In genomic region chr13:46121033-46121432, GRCh38 we compare ENCODE assay signal across 20 cellular contexts. TPM values are rescaled to one million over a fixed set of nuclear protein-coding genes. Genes with fewer than 3 reads are reported as not detected.
A peak's percentile ranks its signal among the peaks of the same experiment; 100 is the strongest.
DNase-seq lines count a peak whose midpoint lies in the region; ATAC-seq, FAIRE-seq and TF ChIP-seq lines count a peak whose summit lies in the region.
"Had no signal": no experiment of that assay in that cellular context is flagged by ENCODE, and none has a peak within 500 bp of the region (broad histone marks: within the 10 kb centered on the region; RNA-seq: fewer than 3 reads in every experiment).

No MANE protein-coding gene starts in this region.

- no peaks in the 10 kb centered on the region for H3K79me2 ChIP-seq in keratinocyte (ENCODE audit: control insufficient read depth, insufficient read depth, low read length)

- WGBS in ovary, 3 donors = 42 to 64% (median 49%) methylated on average over 2 of the region's 2 CpGs

- no peaks in the 10 kb centered on the region for H3K9me1 ChIP-seq in keratinocyte (ENCODE audit: control insufficient read depth, extremely low read depth, insufficient read depth, low read length)

- no peaks in the 10 kb centered on the region for H3K36me3 ChIP-seq in keratinocyte (ENCODE audit: control insufficient read depth in 2 of 2, extremely low read depth in 1 of 2, insufficient read depth in 2 of 2, low read length in 2 of 2)
- H3K36me3 ChIP-seq in ovary = no peaks in the 10 kb centered on the region
- H3K36me3 ChIP-seq: BE2C, MG63 had no signal

- H3K9me3 ChIP-seq in keratinocyte (ENCODE audit: control insufficient read depth, low read depth, low read length) (no peaks in the 10 kb centered on the region), ovary (no peaks in the 10 kb centered on the region)
- H3K9me3 ChIP-seq: BE2C, MG63 had no signal

- no peak overlapping the region for H3K9ac ChIP-seq in keratinocyte (ENCODE audit: control insufficient read depth, extremely low read depth, insufficient read depth, low read length)

- no peaks in the 10 kb centered on the region for H4K20me1 ChIP-seq in keratinocyte (ENCODE audit: control insufficient read depth, extremely low read depth, insufficient read depth, low read length)

- no peak for TF ChIP-seq POLR2A in ovary (IDR thresholded peaks at IDR 0.05)

- peak overlapping the region; percentile 29 for H3K4me2 ChIP-seq in keratinocyte (ENCODE audit: control insufficient read depth, extremely low read depth, insufficient read depth, low read depth, low read length)

- no peak overlapping the region for H3K4me3 ChIP-seq in keratinocyte (ENCODE audit: control insufficient read depth in 2 of 3, extremely low read depth in 1 of 3, insufficient read depth in 2 of 3, low read depth in 1 of 3, low read length in 3 of 3)
- H3K4me3 ChIP-seq in ovary = no peak overlapping the region
- H3K4me3 ChIP-seq: MG63, PC-9 had no signal

- peak; percentile 47 for ATAC-seq in Right ventricle myocardium superior (ENCODE audit: poor library complexity)
- no peak for ATAC-seq in left cardiac atrium
- no peak for ATAC-seq in HG03457 (IDR thresholded peaks at IDR 0.05; ENCODE audit: unreplicated experiment)
- ATAC-seq in GM19035 (IDR thresholded peaks at IDR 0.05; ENCODE audit: unreplicated experiment) = no peak

- peak; percentile 99 for FAIRE-seq in keratinocyte (lab: Jason Lieb, UNC)

- H2AFZ ChIP-seq in keratinocyte (ENCODE audit: control insufficient read depth, low read length) = no peak overlapping the region
- H2AFZ ChIP-seq: PC-9 had no signal

- DNase-seq in Right ventricle myocardium superior = no peak
- no peak for DNase-seq in left cardiac atrium
- DNase-seq in keratinocyte (ENCODE audit: low read depth, low spot score) = peak; percentile 33
- DNase-seq in ovary = no peak
- DNase-seq: BE2C; CD8-positive, alpha-beta memory T cell; DMS 273 treated with DMSO at 0.1 percent for 48 hours; EL; KG1; MG63; NCI-H1092 treated with DMSO at 0.1 percent for 48 hours; NCI-H1694; NCI-H2107; NCI-H69; PC-9 had no signal

- peak overlapping the region; percentile 75 for H3K27ac ChIP-seq in angular gyrus (ENCODE audit: low read depth, low read length)
- peak overlapping the region; percentile 53 for H3K27ac ChIP-seq in keratinocyte (ENCODE audit: control insufficient read depth, insufficient read depth, low read length)
- no peak overlapping the region for H3K27ac ChIP-seq in ovary
- H3K27ac ChIP-seq: PC-9 had no signal

- no peak for TF ChIP-seq EP300 in ovary (IDR thresholded peaks at IDR 0.05)

- TF ChIP-seq CTCF in keratinocyte (optimal IDR thresholded peaks at IDR 0.05 in 1 of 3, IDR thresholded peaks at IDR 0.05 in 1 of 3, conservative IDR thresholded peaks at IDR 0.05 in 1 of 3; ENCODE audit: extremely low read depth in 1 of 3, insufficient read depth in 2 of 3, low read length in 3 of 3) (no peak), ovary (IDR thresholded peaks at IDR 0.05) (no peak)

- H3K27me3 ChIP-seq in keratinocyte (ENCODE audit: control insufficient read depth, extremely low read depth, insufficient read depth, low read length) (no peaks in the 10 kb centered on the region), ovary (no peaks in the 10 kb centered on the region)
- H3K27me3 ChIP-seq: BE2C had no signal

- peaks cover 33% of the 10 kb centered on the region for H3K4me1 ChIP-seq in keratinocyte (ENCODE audit: control insufficient read depth, extremely low read depth, insufficient read depth, low read length)
- no peaks in the 10 kb centered on the region for H3K4me1 ChIP-seq in ovary (ENCODE audit: insufficient read depth)
- H3K4me1 ChIP-seq: BE2C had no signal

- dilution Hi-C loops in keratinocyte (cut with MboI; ENCODE audit: extremely low pct_ligation_motif_present, low sequenced_read_pairs) = no loop called here

- intact Hi-C loops in Right ventricle myocardium superior (cut with DNase I) (no loop called here), left cardiac atrium (cut with DNase I) (loop anchor here in 1 of 2 donors (10.0 kb wide), 2 partner anchors 316 to 496 kb away; no protein-coding TSS in a partner anchor), ovary (cut with DNase I) (no loop called here)

RNA-seq across cellular contexts. Expression of gene CPB2, which starts 16.2 kb away (rescaled TPM):
- total RNA-seq in Right ventricle myocardium superior (not detected), left cardiac atrium (not detected), ovary (under 1 TPM in 1 of 7 donors, not detected in 6; 0.38 TPM)
- polyA plus RNA-seq in keratinocyte (0.06 to 0.26 TPM (median 0.08 TPM) in 3 replicates), ovary (not detected)
- polyA plus RNA-seq in keratinocyte (2011; ENCODE audit: low read depth) = 0.39 TPM
- 0.12 and 0.39 TPM in 2 replicates for polyA plus RNA-seq in keratinocyte (2011; cell fraction: cytosol; rRNA removed)
- polyA plus RNA-seq in keratinocyte (2011; cell fraction: nucleus; rRNA removed) = 0.17 and 0.23 TPM in 2 replicates
- 0.10 and 0.27 TPM in 2 replicates for polyA plus RNA-seq in keratinocyte (2012; ENCODE audit: low replicate concordance)
- not detected in 3 replicates for polyA minus RNA-seq in keratinocyte
- not detected for polyA minus RNA-seq in keratinocyte (2011; cell fraction: cytosol; rRNA and poly(A)+ RNA removed)
- polyA minus RNA-seq in keratinocyte (2011; cell fraction: nucleus; rRNA and poly(A)+ RNA removed) = not detected in 2 replicates
- total RNA-seq: CD8-positive, alpha-beta memory T cell; H4; PC-9 had no signal
- polyA plus RNA-seq: AG04450; CD8-positive, alpha-beta memory T cell had no signal

Comparison
In these comparisons a context has a peak if more than half of its experiments do, and no peak if none do; other contexts are left out.
1. H3K27ac ChIP-seq: peak in angular gyrus (single experiment) and keratinocyte (single experiment); none in ovary (0 of 2).